Comparison of ENCODE assay signal across 23 cellular contexts in the genomic region with DNA sequence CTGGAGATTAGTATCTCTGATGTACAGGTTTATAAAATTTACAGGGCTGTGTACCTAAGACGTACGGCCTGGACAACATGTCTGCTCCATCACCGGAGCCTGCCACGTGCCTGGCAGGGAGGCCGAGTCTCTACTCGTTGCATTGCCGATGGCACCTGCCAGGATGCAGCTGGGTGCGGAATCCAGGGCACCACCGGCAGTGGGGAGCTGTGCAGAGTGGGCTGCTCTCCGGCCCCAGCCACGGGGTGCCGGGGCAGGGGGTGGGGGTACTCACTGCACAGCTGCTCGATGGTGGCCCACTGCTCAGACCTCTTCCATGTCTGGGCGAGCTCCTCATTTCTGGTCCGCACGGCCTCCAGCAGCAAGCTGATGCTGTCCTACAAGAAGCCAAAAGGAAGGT. TPM values are rescaled to one million over a fixed set of nuclear protein-coding genes. Genes with fewer than 3 reads are reported as not detected.
DNase-seq lines count a peak whose midpoint lies in the region; ATAC-seq, FAIRE-seq and TF ChIP-seq lines count a peak whose summit lies in the region.
"Had no signal": no experiment of that assay in that cellular context is flagged by ENCODE, and none has a peak within 500 bp of the region (broad histone marks: within the 10 kb centered on the region; RNA-seq: fewer than 3 reads in every experiment).

No MANE protein-coding gene starts in this region.

- TF ChIP-seq CTCF in A549 (IDR thresholded peaks at IDR 0.05): no peak
- TF ChIP-seq CTCF in KMS-11 (conservative IDR thresholded peaks at IDR 0.05; ENCODE audit: low read depth, low read length): no peak
- TF ChIP-seq CTCF in esophagus muscularis mucosa (IDR thresholded peaks at IDR 0.05): no peak
- TF ChIP-seq CTCF in osteoblast (IDR thresholded peaks at IDR 0.05; ENCODE audit: extremely low read depth, low read depth, low read length): no peak
- no peak for TF ChIP-seq CTCF in suprapubic skin (IDR thresholded peaks at IDR 0.05)

- no peaks in the 10 kb centered on the region for H3K27me3 ChIP-seq in KMS-11 (ENCODE audit: insufficient read depth, low read depth)
- no peaks in the 10 kb centered on the region for H3K27me3 ChIP-seq in esophagus muscularis mucosa
- H3K27me3 ChIP-seq in osteoblast (ENCODE audit: insufficient read depth, low read length): no peaks in the 10 kb centered on the region
- H3K27me3 ChIP-seq in suprapubic skin: no peaks in the 10 kb centered on the region
- H3K27me3 ChIP-seq: gastrocnemius medialis, SJSA1 had no signal

- TF ChIP-seq EP300 in A549 (IDR thresholded peaks at IDR 0.05) (no peak), esophagus muscularis mucosa (IDR thresholded peaks at IDR 0.05) (no peak), suprapubic skin (IDR thresholded peaks at IDR 0.05) (no peak)

- 92% methylated on average over 16 of the region's 16 CpGs for WGBS in A549 (ENCODE audit: missing lambda C conversion rate)
- 93% methylated on average over 16 of the region's 16 CpGs for WGBS in esophagus muscularis mucosa
- WGBS in suprapubic skin: 75% methylated on average over 9 of the region's 16 CpGs

- no peak for FAIRE-seq in A549 (lab: Jason Lieb, UNC)
- FAIRE-seq: G401.6 had no signal

- TF ChIP-seq POLR2A in A549 (IDR thresholded peaks at IDR 0.05; ENCODE audit: low read length): no peak
- TF ChIP-seq POLR2A in esophagus muscularis mucosa (IDR thresholded peaks at IDR 0.05; ENCODE audit: low read depth): no peak
- no peak for TF ChIP-seq POLR2A in suprapubic skin (IDR thresholded peaks at IDR 0.05)

- ATAC-seq in A549: no peak
- ATAC-seq: activated T-cell treated with anti-CD3 and anti-CD28 coated beads, Interleukin-2, amount 50 U/mL, for 4 hours; esophagus mucosa; gastrocnemius medialis; mucosa of descending colon had no signal

- H3K4me2 ChIP-seq in A549: peak overlapping the region; percentile 93; the same call in 2 of the 3 replicates
- H3K4me2 ChIP-seq in KMS-11: no peak overlapping the region
- no peak overlapping the region for H3K4me2 ChIP-seq in osteoblast (ENCODE audit: insufficient read depth, low read length)

- no peaks in the 10 kb centered on the region; the same call in 1 of the 2 replicates for H3K79me2 ChIP-seq in KMS-11 (ENCODE audit: insufficient read depth, low read depth)
- H3K79me2 ChIP-seq in osteoblast (ENCODE audit: insufficient read depth, low read length): peaks cover 22% of the 10 kb centered on the region

- TF ChIP-seq RAD21 in A549 (conservative IDR thresholded peaks at IDR 0.05 in 1 of 2, IDR thresholded peaks at IDR 0.05 in 1 of 2): no peak

- intact Hi-C loops in esophagus muscularis mucosa (cut with DNase I): no loop called here

- no peak overlapping the region for H3K4me3 ChIP-seq in A549
- H3K4me3 ChIP-seq in KMS-11 (IDR thresholded peaks at IDR 0.05; ENCODE audit: insufficient read depth, low read depth, low read length): no peak overlapping the region
- H3K4me3 ChIP-seq in esophagus muscularis mucosa: no peak overlapping the region
- H3K4me3 ChIP-seq in osteoblast (ENCODE audit: insufficient read depth, low read length): no peak overlapping the region
- H3K4me3 ChIP-seq in suprapubic skin: no peak overlapping the region
- H3K4me3 ChIP-seq: gastrocnemius medialis, mucosa of descending colon, SJSA1 had no signal

- DNase-seq in A549 (ENCODE audit: low read depth in 1 of 2, low spot score in 1 of 2): no peak
- DNase-seq in esophagus muscularis mucosa (ENCODE audit: extremely low spot score): no peak
- no peak for DNase-seq in osteoblast (ENCODE audit: insufficient read length, low spot score, missing footprints)
- no peak for DNase-seq in MV-4-11 (lab: John Stamatoyannopoulos, UW)
- no peak for DNase-seq in suprapubic skin (ENCODE audit: low spot score in 2 of 2)
- DNase-seq in NCI-H1092 (lab: John Stamatoyannopoulos, UW): no peak
- no peak for DNase-seq in NCI-H226
- DNase-seq: activated CD8-positive, alpha-beta memory T cell treated with anti-CD3 and anti-CD28 coated beads for 24 hours; activated naive CD4-positive, alpha-beta T cell treated with anti-CD3 and anti-CD28 coated beads, Interleukin-2, amount 10 ng/mL, durations not matched to agents 7 days and 5 days; activated T-cell treated with anti-CD3 and anti-CD28 coated beads, Interleukin-2, amount 50 U/mL, for 4 hours; aorta; CD4-positive, alpha-beta T cell; effector CD4-positive, alpha-beta T cell; gastrocnemius medialis; kidney glomerular epithelial cell; NCI-H1694 treated with DMSO at 0.1 percent for 48 hours; NCI-H82; nucleus accumbens had no signal

- H3K4me1 ChIP-seq in A549: peaks cover 83% of the 10 kb centered on the region
- peaks cover 78% of the 10 kb centered on the region for H3K4me1 ChIP-seq in KMS-11 (ENCODE audit: low read depth, poor library complexity, severe bottlenecking)
- peaks cover 22 to 37% (median 34%) of the 10 kb centered on the region in 4 donors for H3K4me1 ChIP-seq in esophagus muscularis mucosa
- peaks cover 71% of the 10 kb centered on the region for H3K4me1 ChIP-seq in osteoblast (ENCODE audit: insufficient read depth, low read length)
- H3K4me1 ChIP-seq in suprapubic skin: peaks cover 23% of the 10 kb centered on the region

- H3K27ac ChIP-seq in A549 (peak overlapping the region; percentile 88 to 91), KMS-11 (peak overlapping the region; percentile 75; the same call in 1 of the 2 replicates), esophagus muscularis mucosa (replicated peaks in 1 of 4) (peak overlapping the region; percentile 66 to 86 (median 74)), osteoblast (ENCODE audit: low read depth, low read length) (peak overlapping the region; percentile 76), suprapubic skin (no peak overlapping the region)

- no peak overlapping the region for H2AFZ ChIP-seq in KMS-11 (ENCODE audit: low read depth)
- no peak overlapping the region for H2AFZ ChIP-seq in osteoblast (ENCODE audit: low read length)

- H3K36me3 ChIP-seq in KMS-11 (ENCODE audit: insufficient read depth) (peaks cover 9% of the 10 kb centered on the region; the same call in 1 of the 2 replicates), esophagus muscularis mucosa (peaks cover 58 to 97% (median 87%) of the 10 kb centered on the region in 4 donors), osteoblast (ENCODE audit: insufficient read depth, low read length) (peaks cover 65% of the 10 kb centered on the region), suprapubic skin (peaks cover 85% of the 10 kb centered on the region)

- H4K20me1 ChIP-seq in KMS-11 (ENCODE audit: insufficient read depth) (no peaks in the 10 kb centered on the region), osteoblast (ENCODE audit: insufficient read depth, low read length) (no peaks in the 10 kb centered on the region)

- H3K9me3 ChIP-seq in A549 (no peaks in the 10 kb centered on the region), esophagus muscularis mucosa (no peaks in the 10 kb centered on the region), osteoblast (ENCODE audit: low read depth, low read length) (no peaks in the 10 kb centered on the region), suprapubic skin (no peaks in the 10 kb centered on the region)
- H3K9me3 ChIP-seq: gastrocnemius medialis, mucosa of descending colon, SJSA1 had no signal

- POLR2A ChIA-PET in A549 (lab: Yijun Ruan, JAX): no interaction called here

- CTCF ChIA-PET in A549 (lab: Yijun Ruan, JAX): interaction anchor here (1.2 to 45.0 kb wide), 4 partner anchors 6 to 192 kb away, joined by 4 to 1604 read pairs (median 804); a partner anchor contains a TSS

- no peak overlapping the region for H3K9ac ChIP-seq in KMS-11

TF ChIP-seq in A549, 52 proteins besides CTCF, POLR2A, EP300 and RAD21 (continues in another document):
- TF ChIP-seq RFX5 (IDR thresholded peaks at IDR 0.05) (no peak), KDM5A (IDR thresholded peaks at IDR 0.05) (no peak), CBX2 (IDR thresholded peaks at IDR 0.05; ENCODE audit: borderline replicate concordance, low read depth) (no peak), CBX8 (IDR thresholded peaks at IDR 0.05) (no peak), RCOR1 (IDR thresholded peaks at IDR 0.05; ENCODE audit: low read depth, low read length) (no peak), MYC (IDR thresholded peaks at IDR 0.05; ENCODE audit: borderline replicate concordance, low read length) (no peak), CEBPB (IDR thresholded peaks at IDR 0.05) (no peak)

RNA-seq across cellular contexts. Expression of a gene that starts 13.1 kb away (rescaled TPM):
- polyA plus RNA-seq in A549 (2011; rRNA removed) (5.4 and 7.2 TPM in 2 replicates), A549 (2017; fragmentation: RNase III; extraction: RNeasy Plus Mini Kit Qiagen cat#74134 plus additional on column Dnase treatment) (16.2 to 17.7 TPM (median 16.8 TPM) in 3 replicates)
- polyA plus RNA-seq in A549 (2012; cell fraction: cytosol; rRNA removed): 17.3 and 25.1 TPM in 2 replicates
- polyA plus RNA-seq in A549 (2012; cell fraction: nucleus; rRNA removed): 52.4 and 75.7 TPM in 2 replicates
- polyA minus RNA-seq in A549 (2011; rRNA and poly(A)+ RNA removed): 7.8 and 10.0 TPM in 2 replicates
- total RNA-seq in esophagus muscularis mucosa (10 to 100 TPM; 13.7 to 33.3 (median 18.6) TPM), osteoblast (43.0 and 44.5 TPM in 2 replicates), suprapubic skin (10 to 100 TPM; 33.0 to 44.2 (median 37.7) TPM)

RNA-seq across cellular contexts. Expression of a gene that starts 37.1 kb away (rescaled TPM):
- polyA plus RNA-seq in A549 (2011; rRNA removed) (0.84 and 1.2 TPM in 2 replicates), A549 (2017; fragmentation: RNase III; extraction: RNeasy Plus Mini Kit Qiagen cat#74134 plus additional on column Dnase treatment) (1.3 to 1.7 TPM (median 1.3 TPM) in 3 replicates)
- 0.74 and 1.1 TPM in 2 replicates for polyA plus RNA-seq in A549 (2012; cell fraction: cytosol; rRNA removed)
- 7.5 and 8.3 TPM in 2 replicates for polyA plus RNA-seq in A549 (2012; cell fraction: nucleus; rRNA removed)
- 3.6 and 3.7 TPM in 2 replicates for polyA minus RNA-seq in A549 (2011; rRNA and poly(A)+ RNA removed)
- total RNA-seq in esophagus muscularis mucosa (1 to 10 TPM; 1.2 to 2.4 (median 1.7) TPM), osteoblast (2.9 and 5.1 TPM in 2 replicates), suprapubic skin (1 to 10 TPM in 3 of 4 donors, under 1 TPM in 1; 0.52 to 4.7 (median 3.3) TPM)

RNA-seq across cellular contexts. Expression of a gene that starts 52.6 kb away (rescaled TPM):
- polyA plus RNA-seq in A549 (2011; rRNA removed) (2,042 and 2,306 TPM in 2 replicates), A549 (2017; fragmentation: RNase III; extraction: RNeasy Plus Mini Kit Qiagen cat#74134 plus additional on column Dnase treatment) (7,182 to 8,782 TPM (median 7,263 TPM) in 3 replicates)
- 14,539 and 15,776 TPM in 2 replicates for polyA plus RNA-seq in A549 (2012; cell fraction: cytosol; rRNA removed)
- polyA plus RNA-seq in A549 (2012; cell fraction: nucleus; rRNA removed): 26,089 and 28,335 TPM in 2 replicates
- 2,054 and 3,772 TPM in 2 replicates for polyA minus RNA-seq in A549 (2011; rRNA and poly(A)+ RNA removed)
- total RNA-seq in esophagus muscularis mucosa (1,000 to 10,000 TPM in 3 of 4 donors, 100 to 1,000 TPM in 1; 972 to 1,850 (median 1,126) TPM), osteoblast (10,373 and 13,273 TPM in 2 replicates), suprapubic skin (1,000 to 10,000 TPM; 2,659 to 6,485 (median 4,163) TPM)
